ENCODE assay signal across 9 cellular contexts in genomic region chr15:66789029-66790025, GRCh38.
DNase-seq lines count a peak whose midpoint lies in the region; ATAC-seq, FAIRE-seq and TF ChIP-seq lines count a peak whose summit lies in the region.
"Had no signal": no experiment of that assay in that cellular context is flagged by ENCODE, and none has a peak within 500 bp of the region (broad histone marks: within the 10 kb centered on the region; RNA-seq: fewer than 3 reads in every experiment).

No MANE protein-coding gene starts in this region.

- FAIRE-seq in bronchial epithelial cell (lab: Jason Lieb, UNC), result no peak

- TF ChIP-seq CTCF in LNCaP clone FGC (IDR thresholded peaks at IDR 0.05; ENCODE audit: control insufficient read depth, extremely low read depth, insufficient read depth), result peak; percentile 32; the same call in 1 of the 2 replicates
- TF ChIP-seq CTCF in bronchial epithelial cell (IDR thresholded peaks at IDR 0.05; ENCODE audit: insufficient read depth, low read length, severe bottlenecking), result peak; percentile 67
- peak; percentile 1 for TF ChIP-seq CTCF in lung (IDR thresholded peaks at IDR 0.05; ENCODE audit: control extremely low read depth, extremely low read depth)
- TF ChIP-seq CTCF in omental fat pad (IDR thresholded peaks at IDR 0.05), result no peak

- H3K4me1 Mint-ChIP-seq in activated T-cell treated with anti-CD3 and anti-CD28 coated beads, Interleukin-2, amount 50 U/mL, for 4 hours (ENCODE audit: low read depth), result no peaks in the 10 kb centered on the region

- H3K4me1 ChIP-seq in lung (ENCODE audit: control insufficient read depth in 2 of 2, insufficient read depth in 2 of 2, low read length in 2 of 2), result no peaks in the 10 kb centered on the region
- H3K4me1 ChIP-seq: suprapubic skin had no signal

- H3K36me3 Mint-ChIP-seq in activated T-cell treated with anti-CD3 and anti-CD28 coated beads, Interleukin-2, amount 50 U/mL, for 4 hours (ENCODE audit: insufficient read depth), result no peaks in the 10 kb centered on the region

- peak; percentile 60 for ATAC-seq in lung (ENCODE audit: insufficient read depth, low FRiP score)
- ATAC-seq in activated T-cell treated with anti-CD3 and anti-CD28 coated beads, Interleukin-2, amount 50 U/mL, for 4 hours, result no peak
- no peak for ATAC-seq in omental fat pad (ENCODE audit: low FRiP score)

- DNase-seq in CD1c-positive myeloid dendritic cell (ENCODE audit: extremely low spot score), result peak; percentile 32
- peak; percentile 25 for DNase-seq in LNCaP clone FGC (ENCODE audit: low read depth)
- peak; percentile 33 for DNase-seq in bronchial epithelial cell (ENCODE audit: low read depth)
- peak; percentile 55 for DNase-seq in lung (ENCODE audit: low spot score)
- DNase-seq in activated T-cell treated with anti-CD3 and anti-CD28 coated beads, Interleukin-2, amount 50 U/mL, for 4 hours, result no peak
- DNase-seq in omental fat pad (ENCODE audit: low spot score), result no peak
- no peak for DNase-seq in NCI-H2171 treated with DMSO at 0.1 percent for 48 hours (lab: John Stamatoyannopoulos, UW)
- no peak for DNase-seq in effector CD8-positive, alpha-beta T cell (lab: John Stamatoyannopoulos, UW)

- H3K27me3 Mint-ChIP-seq in activated T-cell treated with anti-CD3 and anti-CD28 coated beads, Interleukin-2, amount 50 U/mL, for 4 hours (ENCODE audit: low read depth), result peaks cover 4% of the 10 kb centered on the region

- 69 to 83% methylated on average over 5 of the region's 5 CpGs for WGBS in lung, 2 donors

- H3K27ac ChIP-seq in lung (ENCODE audit: low read depth in 1 of 2, low read length in 1 of 2), result no peak overlapping the region
- H3K27ac ChIP-seq: suprapubic skin had no signal

- H3K36me3 ChIP-seq in bronchial epithelial cell (ENCODE audit: control insufficient read depth, insufficient read depth, low read length) (no peaks in the 10 kb centered on the region), lung (ENCODE audit: control insufficient read depth in 2 of 2, insufficient read depth in 2 of 2, low read length in 2 of 2) (peaks cover 0 to 2% of the 10 kb centered on the region in 2 donors)
- H3K36me3 ChIP-seq: suprapubic skin had no signal

- peaks cover 2% of the 10 kb centered on the region for H3K27me3 ChIP-seq in bronchial epithelial cell (ENCODE audit: control insufficient read depth, insufficient read depth, low read length)
- no peaks in the 10 kb centered on the region for H3K27me3 ChIP-seq in lung (ENCODE audit: control insufficient read depth, insufficient read depth)
- H3K27me3 ChIP-seq: suprapubic skin had no signal

- H3K9me3 ChIP-seq in lung (ENCODE audit: control insufficient read depth in 2 of 2, insufficient read depth in 1 of 2, low read length in 1 of 2), result no peaks in the 10 kb centered on the region
- H3K9me3 ChIP-seq: suprapubic skin had no signal

- no peak overlapping the region for H3K4me3 Mint-ChIP-seq in activated T-cell treated with anti-CD3 and anti-CD28 coated beads, Interleukin-2, amount 50 U/mL, for 4 hours

- H3K4me3 ChIP-seq in LNCaP clone FGC (ENCODE audit: low read depth, low read length), result no peak overlapping the region
- no peak overlapping the region for H3K4me3 ChIP-seq in bronchial epithelial cell (ENCODE audit: low read depth, low read length)
- no peak overlapping the region for H3K4me3 ChIP-seq in lung
- H3K4me3 ChIP-seq: suprapubic skin had no signal

- no peaks in the 10 kb centered on the region for H3K9me3 Mint-ChIP-seq in activated T-cell treated with anti-CD3 and anti-CD28 coated beads, Interleukin-2, amount 50 U/mL, for 4 hours

Comparison
In these comparisons a context has a peak if more than half of its experiments do, and no peak if none do; other contexts are left out.
1. DNase-seq: peak in CD1c-positive myeloid dendritic cell (single experiment), LNCaP clone FGC (single experiment), bronchial epithelial cell (single experiment) and lung (single experiment); none in activated T-cell treated with anti-CD3 and anti-CD28 coated beads, Interleukin-2, amount 50 U/mL, for 4 hours (single experiment), omental fat pad (single experiment), NCI-H2171 treated with DMSO at 0.1 percent for 48 hours (single experiment) and effector CD8-positive, alpha-beta T cell (single experiment).
2. CTCF ChIP-seq: peak in LNCaP clone FGC (single experiment), bronchial epithelial cell (single experiment) and lung (single experiment); none in omental fat pad (0 of 3).